Comparison of ENCODE assay signal across 8 cellular contexts in the genomic region with DNA sequence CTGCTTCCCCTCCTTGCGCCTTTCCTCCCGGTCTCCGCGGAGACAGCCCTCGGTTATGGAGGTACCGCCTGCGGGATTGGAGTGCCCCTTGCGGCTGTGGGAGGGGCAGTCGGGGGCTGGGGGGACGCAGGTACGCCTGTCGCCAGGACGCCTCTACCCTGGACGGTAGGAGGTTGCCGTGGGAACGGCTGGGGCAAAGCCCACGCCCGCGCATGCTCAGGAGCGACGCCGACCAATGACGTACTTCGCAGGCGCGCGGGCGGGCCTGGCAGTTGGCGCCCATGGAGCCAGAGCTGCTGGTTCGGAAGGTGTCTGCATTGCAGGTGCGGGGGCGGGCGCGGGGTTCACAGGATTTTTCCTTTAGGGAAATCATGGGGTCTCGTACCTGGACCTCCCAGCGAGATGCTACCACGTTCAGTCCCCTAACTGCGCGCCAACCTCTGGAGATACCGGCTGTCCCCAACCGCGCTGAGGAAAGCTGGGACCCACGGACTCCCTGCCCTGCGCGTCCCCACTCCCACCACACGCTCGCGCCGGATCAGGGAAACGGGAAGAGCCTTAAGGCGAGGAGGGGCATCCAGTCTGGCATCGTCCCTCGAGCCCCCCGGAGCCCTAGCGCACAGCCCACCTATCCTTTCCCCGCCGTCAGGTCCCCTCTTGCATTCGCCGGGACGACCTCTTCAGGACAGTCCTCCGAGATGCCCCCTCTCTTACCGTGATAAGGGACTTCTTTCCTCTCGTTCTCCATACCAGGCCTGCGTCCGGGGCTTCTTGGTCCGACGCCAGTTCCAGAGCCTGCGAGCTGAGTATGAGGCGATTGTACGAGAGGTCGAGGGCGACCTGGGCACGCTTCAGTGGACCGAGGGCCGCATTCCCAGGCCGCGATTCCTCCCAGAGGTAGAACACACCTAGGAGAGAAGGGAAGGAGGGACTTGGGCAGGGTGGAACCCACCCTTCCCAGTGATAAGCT. TPM values are rescaled to one million over a fixed set of nuclear protein-coding genes. Genes with fewer than 3 reads are reported as not detected.
A peak's percentile ranks its signal among the peaks of the same experiment; 100 is the strongest.
DNase-seq lines count a peak whose midpoint lies in the region; ATAC-seq, FAIRE-seq and TF ChIP-seq lines count a peak whose summit lies in the region.

A gene (plus strand): TSS at position 271 of the 970 bp plus-strand sequence. CDS start 11 bp downstream, at position 282.

- no peak for TF ChIP-seq CTCF in fibroblast of lung (conservative IDR thresholded peaks at IDR 0.05 in 1 of 2, IDR thresholded peaks at IDR 0.05 in 1 of 2; ENCODE audit: low read depth in 1 of 2, low read length in 2 of 2)

- H3K36me3 ChIP-seq in fibroblast of lung (ENCODE audit: control insufficient read depth, insufficient read depth, low read length) = no peaks in the 10 kb centered on the region

- H3K27ac Mint-ChIP-seq in naive B cell = peak within 1 kb of the TSS; percentile 83 to 97 (median 92)

- H3K79me2 ChIP-seq in fibroblast of lung (ENCODE audit: control insufficient read depth, insufficient read depth, low read length) = no peaks in the 10 kb centered on the region

- peak within 1 kb of the TSS; percentile 91 for H3K9ac ChIP-seq in fibroblast of lung (ENCODE audit: insufficient read depth, low read length)

- H3K4me2 ChIP-seq in fibroblast of lung (ENCODE audit: extremely low read depth, insufficient read depth, low read length) = peak within 1 kb of the TSS; percentile 99

- ATAC-seq in GM19395 (IDR thresholded peaks at IDR 0.05; ENCODE audit: unreplicated experiment) (peak; percentile 57), naive B cell (ENCODE audit: low read depth in 2 of 2) (peak; percentile 62 to 66)

- peak within 1 kb of the TSS; percentile 70 for H2AFZ ChIP-seq in fibroblast of lung (ENCODE audit: low read length)

- H3K4me1 ChIP-seq in fibroblast of lung (ENCODE audit: control insufficient read depth, extremely low read depth, insufficient read depth, low read length) = peaks cover 6% of the 10 kb centered on the region

- H3K27me3 Mint-ChIP-seq in naive B cell = no peaks in the 10 kb centered on the region

- no peaks in the 10 kb centered on the region for H3K9me3 Mint-ChIP-seq in naive B cell

- FAIRE-seq in RCC 7860 (lab: Jason Lieb, UNC) = no peak

- peak within 1 kb of the TSS; percentile 90 for H3K27ac ChIP-seq in fibroblast of lung (ENCODE audit: insufficient read depth, low read length)

- no peaks in the 10 kb centered on the region for H3K36me3 Mint-ChIP-seq in naive B cell

- H3K4me3 ChIP-seq in fibroblast of lung (replicated peaks in 1 of 4; ENCODE audit: control extremely low read depth in 1 of 4, insufficient read depth in 1 of 4, low read depth in 3 of 4, low read length in 4 of 4) = peak within 1 kb of the TSS; percentile 76 to 87 (median 82)

- no peaks in the 10 kb centered on the region for H4K20me1 ChIP-seq in fibroblast of lung (ENCODE audit: control insufficient read depth, extremely low read depth, insufficient read depth, low read length)

- no peaks in the 10 kb centered on the region for H3K27me3 ChIP-seq in fibroblast of lung (ENCODE audit: control insufficient read depth, insufficient read depth, low read length)

- peak within 1 kb of the TSS; percentile 87 to 93 (median 90) for H3K4me3 Mint-ChIP-seq in naive B cell

- peaks cover 43 to 77% (median 71%) of the 10 kb centered on the region in 3 donors for H3K4me1 Mint-ChIP-seq in naive B cell

- no peaks in the 10 kb centered on the region for H3K9me3 ChIP-seq in fibroblast of lung (ENCODE audit: control insufficient read depth, insufficient read depth, low read depth, low read length)

- DNase-seq in Ammon's horn (ENCODE audit: low spot score) = peak; percentile 93
- DNase-seq in LHCN-M2 (ENCODE audit: low read depth) = peak; percentile 72
- peak; percentile 70 for DNase-seq in RCC 7860 (ENCODE audit: low spot score)
- DNase-seq in activated T-helper 1 cell treated with anti-CD3 and anti-CD28 coated beads, Interleukin-2, amount 50 U/mL, for 16 hours (ENCODE audit: low read depth in 1 of 2, low spot score in 1 of 2) = peak; percentile 67 to 80
- peak; percentile 74 to 77 for DNase-seq in fibroblast of lung (ENCODE audit: low read depth in 2 of 2)
- DNase-seq in naive B cell = peak; percentile 84
- peak; percentile 71 to 76 for DNase-seq in stimulated activated CD8-positive, alpha-beta memory T cell treated with anti-CD3 and anti-CD28 coated beads, Interleukin-7, amount 100 ng/mL, for 48 hours (ENCODE audit: extremely low read depth in 1 of 2, low read depth in 1 of 2)

RNA-seq across cellular contexts. Expression of the gene that starts here (rescaled TPM):
- total RNA-seq in LHCN-M2 (2014; rRNA removed) (2.3 and 4.0 TPM in 2 replicates), fibroblast of lung (1.3 and 2.3 TPM in 2 replicates)
- 2.1 TPM for polyA plus RNA-seq in LHCN-M2 (2012)
- polyA plus RNA-seq in fibroblast of lung (2.0 and 2.6 TPM in 2 replicates), naive B cell (ENCODE audit: low read depth in 6 of 6) (1 to 10 TPM in 3 of 6 donors, under 1 TPM in 2, not detected in 1; 0.75 to 2.3 (median 1.4) TPM)
- polyA plus RNA-seq in fibroblast of lung (2012) = 1.7 and 2.4 TPM in 2 replicates
- 0.85 and 3.8 TPM in 2 replicates for polyA minus RNA-seq in fibroblast of lung (ENCODE audit: low replicate concordance)

Comparison
In these comparisons a context has a peak if more than half of its experiments do, and no peak if none do; other contexts are left out.
1. Peak in every context shown above with its lines: DNase-seq, ATAC-seq, H3K4me3 ChIP-seq and H3K27ac ChIP-seq.